ENCODE assay signal across 1 cellular context in genomic region chr4:75673027-75673958, GRCh38.
TF ChIP-seq lines count a peak whose summit lies in the region.

G3BP2 (minus strand) TSS chr4:75673411; CDS start chr4:75662025, 11,386 bp downstream.

TF ChIP-seq in GM12878, 131 proteins besides CTCF, POLR2A, EP300 and RAD21 (continued from another document):
- TF ChIP-seq TCF12 (IDR thresholded peaks at IDR 0.05; ENCODE audit: low read depth, low read length) (0 out of 2 replicates have a peak, but pooled peaks have one; percentile 7), E2F4 (IDR thresholded peaks at IDR 0.05; ENCODE audit: low read depth, low read length) (no peak), ZZZ3 (IDR thresholded peaks at IDR 0.05; ENCODE audit: control insufficient read depth, insufficient read length, low read depth) (no peak), PML (IDR thresholded peaks at IDR 0.05; ENCODE audit: low read length) (peak; percentile 85), YBX1 (IDR thresholded peaks at IDR 0.05) (no peak), DPF2 (IDR thresholded peaks at IDR 0.05) (peak; percentile 62)
